12 cellular contexts compared by ENCODE assay signal in genomic region chr17:4605826-4606225, GRCh38. TPM values are rescaled to one million over a fixed set of nuclear protein-coding genes. Genes with fewer than 3 reads are reported as not detected.
DNase-seq lines count a peak whose midpoint lies in the region; ATAC-seq, FAIRE-seq and TF ChIP-seq lines count a peak whose summit lies in the region.
"Had no signal": no experiment of that assay in that cellular context is flagged by ENCODE, and none has a peak within 500 bp of the region (broad histone marks: within the 10 kb centered on the region; RNA-seq: fewer than 3 reads in every experiment).

No MANE protein-coding gene starts in this region.

- no peak overlapping the region for H3K14ac ChIP-seq in IMR-90 (replicated peaks; ENCODE audit: low read depth, low read length)

- CTCF ChIA-PET in IMR-90 (lab: Yijun Ruan, JAX): no interaction called here

- no peak overlapping the region for H2BK20ac ChIP-seq in IMR-90 (ENCODE audit: low read depth, low read length)

- H3K4me3 Mint-ChIP-seq in brain: peak overlapping the region in 1 of 5 experiments; percentile 8

- H3K18ac ChIP-seq in IMR-90 (ENCODE audit: low read depth, low read length): no peak overlapping the region

- peak; percentile 41 for ATAC-seq in IMR-90 (ENCODE audit: low read depth)
- ATAC-seq: left colon had no signal

- in situ Hi-C loops in IMR-90 (cut with MboI; ENCODE audit: low sequenced_read_pairs): no loop called here

- H3K4me3 ChIP-seq in IMR-90 (ENCODE audit: insufficient read depth, low read depth, low read length) (no peak overlapping the region), small intestine (ENCODE audit: low read depth in 1 of 2, low read length in 2 of 2) (no peak overlapping the region)
- H3K4me3 ChIP-seq: prostate gland had no signal

- no TSS peak for BruUV-seq in IMR-90 (replicated peaks; lab: Mats Ljungman, UMichigan)

- H2BK120ac ChIP-seq in IMR-90 (ENCODE audit: low read depth, low read length): no peak overlapping the region

- no peaks in the 10 kb centered on the region for H3K36me3 ChIP-seq in IMR-90 (ENCODE audit: control insufficient read depth, insufficient read depth, low read length)
- H3K36me3 ChIP-seq in small intestine (ENCODE audit: control insufficient read depth in 2 of 2, insufficient read depth in 2 of 2, low read length in 2 of 2): no peaks in the 10 kb centered on the region
- H3K36me3 ChIP-seq: prostate gland had no signal

- no peak overlapping the region for H3K56ac ChIP-seq in IMR-90 (ENCODE audit: extremely low read depth, insufficient read depth, low read length)

- H3K4me2 ChIP-seq in IMR-90 (ENCODE audit: low read depth, low read length): no peak overlapping the region

- H4K91ac ChIP-seq in IMR-90 (ENCODE audit: insufficient read depth, low read depth, low read length): no peak overlapping the region

- 47% methylated on average over 3 of the region's 12 CpGs; no CpG with 5 or more reads in 1 of the 2 experiments for WGBS in IMR-90 (ENCODE audit: extremely low coverage in 2 of 2, insufficient read length in 1 of 2), 2 experiments
- 37 to 50% (median 39%) methylated on average over 11 to 12 of the region's 12 CpGs for WGBS in small intestine, 3 donors

- H2AK9ac ChIP-seq in IMR-90 (replicated peaks; ENCODE audit: low read depth, low read length, poor library complexity): no peak overlapping the region

- no peak overlapping the region for H2BK5ac ChIP-seq in IMR-90 (ENCODE audit: low read depth, low read length, poor library complexity, severe bottlenecking)

- peaks cover 0 to 3% (median 0%) of the 10 kb centered on the region in 5 experiments for H3K9me3 Mint-ChIP-seq in brain

- peaks cover 65% of the 10 kb centered on the region for H3K4me1 Mint-ChIP-seq in brain

- no peak overlapping the region for H3K9ac ChIP-seq in IMR-90 (ENCODE audit: low read depth, low read length)

- no peak overlapping the region for H3K4ac ChIP-seq in IMR-90 (ENCODE audit: low read depth, low read length)

- POLR2A ChIA-PET in IMR-90 (lab: Charles Lee; ENCODE audit: unreplicated experiment): no interaction called here

- FAIRE-seq in small intestine (lab: Jason Lieb, UNC): no peak

- no peak overlapping the region for H2BK15ac ChIP-seq in IMR-90 (ENCODE audit: low read depth, low read length)

- H3K27ac ChIP-seq in IMR-90 (ENCODE audit: insufficient read depth, low read length) (no peak overlapping the region), small intestine (ENCODE audit: low read depth in 1 of 2, low read length in 1 of 2) (peak overlapping the region in 1 of 2 donors; percentile 12)
- H3K27ac ChIP-seq: epithelial cell of prostate, prostate gland had no signal

- no peaks in the 10 kb centered on the region for H3K36me3 Mint-ChIP-seq in brain

- no peaks in the 10 kb centered on the region for H3K9me3 ChIP-seq in IMR-90 (ENCODE audit: control insufficient read depth, insufficient read depth, low read length)
- no peaks in the 10 kb centered on the region for H3K9me3 ChIP-seq in small intestine (ENCODE audit: control insufficient read depth, low read depth)
- H3K9me3 ChIP-seq: prostate gland had no signal

- H4K8ac ChIP-seq in IMR-90 (ENCODE audit: low read depth in 2 of 2, low read length in 2 of 2): no peak overlapping the region

- intact Hi-C loops in IMR-90 (cut with micrococcal nuclease): no loop called here

- H2AFZ ChIP-seq in IMR-90 (replicated peaks; ENCODE audit: low read length, poor library complexity): peak overlapping the region; percentile 41

- no peaks in the 10 kb centered on the region for H3K9me1 ChIP-seq in IMR-90 (ENCODE audit: insufficient read depth, low read length)

- no peak overlapping the region for H2AK5ac ChIP-seq in IMR-90 (ENCODE audit: low read depth, low read length)

- H3K4me1 ChIP-seq in IMR-90 (ENCODE audit: control insufficient read depth, insufficient read depth, low read length): peaks cover 8% of the 10 kb centered on the region; the same call in 1 of the 2 replicates
- peaks cover 0 to 4% of the 10 kb centered on the region in 2 donors for H3K4me1 ChIP-seq in small intestine (ENCODE audit: control insufficient read depth in 2 of 2, insufficient read depth in 1 of 2, low read depth in 1 of 2, low read length in 1 of 2)
- H3K4me1 ChIP-seq: prostate gland had no signal

- TF ChIP-seq CTCF in IMR-90 (conservative IDR thresholded peaks at IDR 0.05; ENCODE audit: low read depth, low read length) (no peak), brain (conservative IDR thresholded peaks at IDR 0.05) (no peak)

- dilution Hi-C loops in IMR-90 (cut with HindIII; ENCODE audit: low sequenced_read_pairs, unreplicated experiment): no loop called here

- peak; percentile 30 for DNase-seq in IMR-90
- DNase-seq in iPS-NIHi11 (ENCODE audit: low spot score): peak; percentile 12
- DNase-seq in small intestine: peak; percentile 23
- no peak for DNase-seq in mesenteric fat pad (ENCODE audit: low spot score)
- no peak for DNase-seq in inferior parietal cortex (ENCODE audit: extremely low spot score)
- no peak for DNase-seq in NCI-H226
- no peak for DNase-seq in glomerular visceral epithelial cell (ENCODE audit: extremely low spot score)
- DNase-seq: activated T-cell treated with anti-CD3 and anti-CD28 coated beads, Interleukin-2, amount 50 U/mL, for 1 hour had no signal

- no peak overlapping the region for H3K23ac ChIP-seq in IMR-90 (ENCODE audit: low read depth, low read length)

- peak overlapping the region in 3 of 5 experiments; percentile 62 to 93 (median 70) for H3K27ac Mint-ChIP-seq in brain

- TF ChIP-seq POLR2A in IMR-90 (IDR thresholded peaks at IDR 0.05; ENCODE audit: low read depth, low read length): no peak

- H4K5ac ChIP-seq in IMR-90 (ENCODE audit: low read depth, low read length): no peak overlapping the region; the same call in 1 of the 2 replicates

- no peak for TF ChIP-seq RAD21 in IMR-90 (IDR thresholded peaks at IDR 0.05; ENCODE audit: low read length)

- no peaks in the 10 kb centered on the region for H4K20me1 ChIP-seq in IMR-90 (ENCODE audit: insufficient read depth, low read length)

- no peaks in the 10 kb centered on the region for H3K79me1 ChIP-seq in IMR-90 (ENCODE audit: low read depth in 1 of 2, low read length in 2 of 2)

- peaks cover 2% of the 10 kb centered on the region for H3K27me3 Mint-ChIP-seq in brain

- H3K27me3 ChIP-seq in IMR-90 (ENCODE audit: control insufficient read depth, insufficient read depth, low read length): peaks cover 28% of the 10 kb centered on the region
- H3K27me3 ChIP-seq in small intestine (ENCODE audit: control insufficient read depth in 2 of 2, insufficient read depth in 2 of 2, low read length in 2 of 2): no peaks in the 10 kb centered on the region

TF ChIP-seq in IMR-90, 13 proteins besides CTCF, POLR2A, EP300 and RAD21 (continues in another document):
- TF ChIP-seq CEBPB (IDR thresholded peaks at IDR 0.05; ENCODE audit: low read depth, low read length): no peak
- no peak for TF ChIP-seq RFX5 (IDR thresholded peaks at IDR 0.05; ENCODE audit: low read depth, low read length)
- no peak for TF ChIP-seq RCOR1 (IDR thresholded peaks at IDR 0.05; ENCODE audit: insufficient replicate concordance, low read length)
- TF ChIP-seq MXI1 (IDR thresholded peaks at IDR 0.05; ENCODE audit: borderline replicate concordance, low read depth, low read length): no peak
- TF ChIP-seq NFE2L2 (IDR thresholded peaks at IDR 0.05; ENCODE audit: low read depth, low read length): no peak
- no peak for TF ChIP-seq ELK1 (IDR thresholded peaks at IDR 0.05; ENCODE audit: borderline replicate concordance, low read depth, low read length)

RNA-seq across cellular contexts. Expression of gene SMTNL2, which starts 21.5 kb away (rescaled TPM):
- total RNA-seq in IMR-90 (2012; rRNA removed): not detected in 2 replicates
- polyA plus RNA-seq in IMR-90 (2012; rRNA removed): not detected in 2 replicates
- not detected in 2 replicates for polyA plus RNA-seq in IMR-90 (2012; cell fraction: cytosol; rRNA removed)
- polyA plus RNA-seq in IMR-90 (2012; cell fraction: nucleus; rRNA removed; ENCODE audit: low replicate concordance): 0.03 TPM in 1 of 2 replicates, not detected in the other
- 3.6 TPM for polyA plus RNA-seq in brain (ENCODE audit: insufficient read depth, low read depth, low replicate concordance)
- polyA plus RNA-seq in small intestine: 1 to 10 TPM in 1 of 3 donors, not detected in 2; 1.5 TPM
- 0.74 TPM for total RNA-seq in mesenteric fat pad

RNA-seq across cellular contexts. Expression of gene ALOX15, which starts 35.7 kb away (rescaled TPM):
- total RNA-seq in IMR-90 (2012; rRNA removed) (not detected in 2 replicates), mesenteric fat pad (not detected)
- polyA plus RNA-seq in IMR-90 (2012; rRNA removed) (not detected in 2 replicates), brain (ENCODE audit: insufficient read depth, low read depth, low replicate concordance) (not detected), small intestine (under 1 TPM in 2 of 3 donors, not detected in 1; 0.15 to 0.27 TPM)
- polyA plus RNA-seq in IMR-90 (2012; cell fraction: cytosol; rRNA removed): 0.01 TPM in 1 of 2 replicates, not detected in the other
- 0.02 TPM in 2 replicates for polyA plus RNA-seq in IMR-90 (2012; cell fraction: nucleus; rRNA removed; ENCODE audit: low replicate concordance)

RNA-seq across cellular contexts. Expression of gene GGT6, which starts 45.4 kb away (rescaled TPM):
- total RNA-seq in IMR-90 (2012; rRNA removed) (not detected in 2 replicates), mesenteric fat pad (not detected)
- polyA plus RNA-seq in IMR-90 (2012; rRNA removed) (not detected in 2 replicates), brain (ENCODE audit: insufficient read depth, low read depth, low replicate concordance) (0.17 TPM), small intestine (10 to 100 TPM; 17.6 to 63.9 (median 25.3) TPM)
- polyA plus RNA-seq in IMR-90 (2012; cell fraction: cytosol; rRNA removed): not detected in 2 replicates
- polyA plus RNA-seq in IMR-90 (2012; cell fraction: nucleus; rRNA removed; ENCODE audit: low replicate concordance): not detected in 2 replicates

RNA-seq across cellular contexts. Expression of gene MYBBP1A, which starts 50.6 kb away (rescaled TPM):
- total RNA-seq in IMR-90 (2012; rRNA removed) (22.6 and 24.7 TPM in 2 replicates), mesenteric fat pad (54.0 TPM)
- polyA plus RNA-seq in IMR-90 (2012; rRNA removed) (45.9 and 53.0 TPM in 2 replicates), brain (ENCODE audit: insufficient read depth, low read depth, low replicate concordance) (35.0 TPM), small intestine (10 to 100 TPM; 15.0 to 34.0 (median 16.2) TPM)
- 29.4 and 33.3 TPM in 2 replicates for polyA plus RNA-seq in IMR-90 (2012; cell fraction: cytosol; rRNA removed)
- 117 and 239 TPM in 2 replicates for polyA plus RNA-seq in IMR-90 (2012; cell fraction: nucleus; rRNA removed; ENCODE audit: low replicate concordance)

Comparison
In these comparisons a context has a peak if more than half of its experiments do, and no peak if none do; other contexts are left out.
1. DNase-seq: peak in IMR-90 (single experiment), iPS-NIHi11 (single experiment) and small intestine (single experiment); none in mesenteric fat pad (single experiment), inferior parietal cortex (single experiment), NCI-H226 (single experiment) and glomerular visceral epithelial cell (single experiment).
2. RNA of gene GGT6, which starts 45.4 kb away (polyA plus RNA-seq): 17.6 to 63.9 TPM in small intestine; 0.17 TPM in brain (single experiment) and not detected in IMR-90; every median in the first group is over 10 times any median in the second.